ENCODE assay signal across 7 cellular contexts in the genomic region with DNA sequence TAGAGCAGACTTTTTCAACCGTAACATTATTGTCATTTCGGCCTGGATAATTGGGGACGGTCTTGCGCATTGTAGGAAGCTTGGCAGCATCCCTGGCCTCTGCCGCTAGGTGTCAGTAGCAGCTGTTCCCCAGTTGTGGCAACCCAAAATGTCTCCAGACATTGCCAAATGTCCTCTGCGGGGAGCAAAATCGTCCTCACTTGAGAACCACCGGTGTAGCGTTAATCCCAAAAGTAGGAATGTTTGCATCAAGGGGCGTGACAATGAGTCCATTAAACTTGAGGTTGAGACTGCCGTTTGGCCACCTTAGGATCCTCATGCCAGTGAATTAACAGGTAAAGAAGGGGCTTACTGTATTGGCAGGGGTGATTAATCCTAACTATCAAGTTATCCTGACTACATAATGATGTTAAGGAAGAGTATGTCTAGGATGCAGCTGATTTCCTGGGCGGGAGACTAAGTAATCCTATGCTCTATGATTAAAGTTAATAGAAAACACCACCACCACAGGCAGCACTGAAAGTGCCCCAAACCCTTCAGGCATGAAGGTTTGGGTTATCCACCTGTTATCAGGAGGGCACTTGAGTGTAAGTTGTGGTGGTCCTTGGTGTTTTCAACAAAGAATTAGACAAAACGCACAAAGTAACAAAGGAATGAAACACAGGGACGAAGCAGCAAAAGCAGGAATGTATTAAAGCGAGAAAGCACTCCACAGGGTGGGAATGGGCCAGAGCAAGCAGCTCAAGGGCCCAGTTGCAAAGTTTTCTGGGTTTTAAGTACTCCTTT. TPM values are rescaled to one million over a fixed set of nuclear protein-coding genes. Genes with fewer than 3 reads are reported as not detected.
DNase-seq lines count a peak whose midpoint lies in the region; ATAC-seq and TF ChIP-seq lines count a peak whose summit lies in the region.

No MANE protein-coding gene starts in this region.

- peak overlapping the region in 4 of 6 donors; percentile 13 to 89 (median 35) for H3K27ac Mint-ChIP-seq in naive B cell

- H3K4me3 Mint-ChIP-seq in naive B cell: peak overlapping the region; percentile 0 to 88 (median 65)

- H3K4me2 ChIP-seq in OCI-LY3 (ENCODE audit: low read length): peak overlapping the region; percentile 91

- H3K79me2 ChIP-seq in OCI-LY3 (ENCODE audit: low read length): peaks cover under 1% of the 10 kb centered on the region; the same call in 1 of the 2 replicates

- H3K9me3 Mint-ChIP-seq in naive B cell: peaks cover 2 to 12% (median 5%) of the 10 kb centered on the region in 7 donors

- no peak overlapping the region for H3K27ac ChIP-seq in OCI-LY3 (ENCODE audit: low read length)

- peaks cover 7% of the 10 kb centered on the region; the same call in 1 of the 2 replicates for H3K9me3 ChIP-seq in OCI-LY3 (ENCODE audit: insufficient read depth, low read length)

- no peaks in the 10 kb centered on the region for H3K36me3 ChIP-seq in OCI-LY3 (replicated peaks; ENCODE audit: low read depth, low read length)

- H3K9ac ChIP-seq in OCI-LY3 (ENCODE audit: low read length): peak overlapping the region; percentile 42; the same call in 1 of the 2 replicates

- peak overlapping the region; percentile 71 for H3K4me3 ChIP-seq in OCI-LY3 (ENCODE audit: low read length)

- peak; percentile 56 for DNase-seq in HPDE6-E6E7 (ENCODE audit: extremely low spot score)
- peak; percentile 76 for DNase-seq in activated T-cell treated with anti-CD3 and anti-CD28 coated beads for 1 hour (ENCODE audit: low read depth)
- peak; percentile 25 for DNase-seq in epidermal melanocyte (ENCODE audit: insufficient read length, low spot score)
- DNase-seq in naive B cell: peak; percentile 77
- DNase-seq in stimulated activated CD8-positive, alpha-beta memory T cell treated with anti-CD3 and anti-CD28 coated beads, Interleukin-7, amount 100 ng/mL, for 48 hours (ENCODE audit: extremely low read depth in 1 of 2, low read depth in 1 of 2): peak; percentile 63 to 70

- TF ChIP-seq CTCF in OCI-LY3 (IDR thresholded peaks at IDR 0.05; ENCODE audit: low read depth, low read length): peak; percentile 95

- peaks cover 4 to 10% (median 8%) of the 10 kb centered on the region in 3 donors for H3K4me1 Mint-ChIP-seq in naive B cell

- peak overlapping the region; percentile 98 for H2AFZ ChIP-seq in OCI-LY3 (ENCODE audit: low read depth, low read length)

- peaks cover 14% of the 10 kb centered on the region for H3K4me1 ChIP-seq in OCI-LY3 (ENCODE audit: low read length)

- H3K27me3 Mint-ChIP-seq in naive B cell: no peaks in the 10 kb centered on the region

- ATAC-seq in GM18498 (IDR thresholded peaks at IDR 0.05; ENCODE audit: unreplicated experiment) (peak; percentile 45), naive B cell (ENCODE audit: low read depth in 2 of 2) (peak; percentile 34 to 44)

- H4K20me1 ChIP-seq in OCI-LY3 (ENCODE audit: insufficient read depth, low read length): no peaks in the 10 kb centered on the region

- H3K27me3 ChIP-seq in OCI-LY3 (ENCODE audit: low read depth, low read length): no peaks in the 10 kb centered on the region

- peaks cover 0 to 5% of the 10 kb centered on the region in 2 donors for H3K36me3 Mint-ChIP-seq in naive B cell

RNA-seq across cellular contexts. Expression of a gene that starts 4.9 kb away (rescaled TPM):
- polyA plus RNA-seq in naive B cell (ENCODE audit: low read depth in 6 of 6): 10 to 100 TPM in 4 of 6 donors, 1 to 10 TPM in 2; 4.6 to 17.8 (median 13.3) TPM

RNA-seq across cellular contexts. Expression of a gene that starts 15.7 kb away (rescaled TPM):
- 1 to 10 TPM in 5 of 6 donors, under 1 TPM in 1; 0.24 to 7.6 (median 6.7) TPM for polyA plus RNA-seq in naive B cell (ENCODE audit: low read depth in 6 of 6)

Comparison
In these comparisons a context has a peak if more than half of its experiments do, and no peak if none do; other contexts are left out.
1. DNase-seq: peak in every context shown above with its lines; median percentile 77 in naive B cell; 76 in activated T-cell treated with anti-CD3 and anti-CD28 coated beads for 1 hour; 66 in stimulated activated CD8-positive, alpha-beta memory T cell treated with anti-CD3 and anti-CD28 coated beads, Interleukin-7, amount 100 ng/mL, for 48 hours; 56 in HPDE6-E6E7; 25 in epidermal melanocyte.